8 cellular contexts compared by ENCODE assay signal in the genomic region with DNA sequence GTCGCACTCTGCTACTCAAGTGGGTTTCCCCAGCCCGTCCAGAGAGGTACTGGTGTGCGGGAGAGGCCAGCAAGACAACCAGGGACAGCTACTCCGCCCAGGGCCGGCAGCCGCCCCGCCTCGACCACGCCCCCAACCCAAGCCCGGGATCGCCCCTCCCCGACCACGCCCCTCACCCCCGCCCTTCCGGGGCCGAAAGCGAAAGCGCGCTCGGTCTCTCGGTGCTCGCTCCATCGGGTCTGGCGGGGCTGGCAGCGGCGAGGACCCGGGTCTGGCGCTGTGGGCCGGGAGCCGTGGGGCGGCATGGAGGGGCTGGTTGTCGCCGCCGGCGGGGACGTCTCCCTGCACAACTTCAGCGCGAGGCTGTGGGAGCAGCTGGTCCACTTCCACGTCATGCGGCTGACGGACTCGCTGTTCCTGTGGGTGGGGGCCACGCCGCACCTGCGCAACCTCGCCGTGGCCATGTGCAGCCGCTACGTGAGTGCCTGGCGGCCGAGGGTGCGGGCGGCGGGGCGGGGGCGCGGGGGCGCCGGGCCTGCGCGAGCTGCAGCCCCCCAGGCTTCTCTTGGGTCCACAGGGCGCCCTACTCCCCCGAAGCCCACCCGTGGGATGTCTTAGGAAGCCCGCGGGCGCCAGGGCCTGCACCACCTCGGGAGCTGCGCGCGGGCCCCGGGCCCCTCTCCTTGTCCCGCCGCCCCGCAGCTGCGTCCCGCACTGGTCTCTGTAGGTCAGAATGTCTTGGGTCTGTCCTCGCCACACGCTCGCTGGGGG. TPM values are rescaled to one million over a fixed set of nuclear protein-coding genes. Genes with fewer than 3 reads are reported as not detected.
A peak's percentile ranks its signal among the peaks of the same experiment; 100 is the strongest.
DNase-seq lines count a peak whose midpoint lies in the region; ATAC-seq, FAIRE-seq and TF ChIP-seq lines count a peak whose summit lies in the region.

TSS of gene PSMG4 (plus strand) at position 228 of the 771 bp plus-strand sequence. CDS start at position 304, 76 bp downstream.

- H4K5ac ChIP-seq in IMR-90 (ENCODE audit: low read depth, low read length) = peak within 1 kb of the TSS; percentile 62

- DNase-seq in D721Med (ENCODE audit: insufficient read length, low spot score) = peak; percentile 92
- peak; percentile 82 for DNase-seq in IMR-90
- DNase-seq in activated T-cell treated with anti-CD3 and anti-CD28 coated beads for 1 hour (ENCODE audit: low read depth) = peak; percentile 96
- peak; percentile 97 for DNase-seq in epidermal melanocyte (ENCODE audit: insufficient read length, low spot score)
- peak; percentile 89 to 90 for DNase-seq in stimulated activated CD8-positive, alpha-beta memory T cell treated with anti-CD3 and anti-CD28 coated beads, Interleukin-2, amount 100 ng/mL, for 1 hour (ENCODE audit: low read depth in 2 of 2)

- POLR2A ChIA-PET in IMR-90 (lab: Charles Lee; ENCODE audit: unreplicated experiment) = interaction anchor here (0.6 kb wide), 1 partner anchor 133 kb away, joined by 12 read pairs; no protein-coding TSS in a partner anchor

- H2AK9ac ChIP-seq in IMR-90 (replicated peaks; ENCODE audit: low read depth, low read length, poor library complexity) = peak within 1 kb of the TSS; percentile 84

- in situ Hi-C loops in IMR-90 (cut with MboI; ENCODE audit: low sequenced_read_pairs) = loop anchor here (10.0 kb wide), 1 partner anchor 264 kb away; the partner anchor contains the start of gene NQO2

- H3K14ac ChIP-seq in IMR-90 (replicated peaks; ENCODE audit: low read depth, low read length) = peak within 1 kb of the TSS; percentile 76

- intact Hi-C loops in IMR-90 (cut with micrococcal nuclease) = loop anchor here (2.0 to 5.0 kb wide), 3 partner anchors 102 to 192 kb away; partner anchors contain the start of genes RIPK1 and TUBB2A

- CTCF ChIA-PET in IMR-90 (lab: Yijun Ruan, JAX) = interaction anchor here (1.2 kb wide), 1 partner anchor 133 kb away, joined by 4 read pairs; no protein-coding TSS in a partner anchor

- H2BK15ac ChIP-seq in IMR-90 (ENCODE audit: low read depth, low read length) = no peak within 1 kb of the TSS

- H3K4me2 ChIP-seq in IMR-90 (ENCODE audit: low read depth, low read length) = peak within 1 kb of the TSS; percentile 91
- H3K4me2 ChIP-seq in OCI-LY3 (ENCODE audit: low read length) = peak within 1 kb of the TSS; percentile 95

- H2BK5ac ChIP-seq in IMR-90 (ENCODE audit: low read depth, low read length, poor library complexity, severe bottlenecking) = peak within 1 kb of the TSS; percentile 84

- H3K9me3 ChIP-seq in IMR-90 (ENCODE audit: control insufficient read depth, insufficient read depth, low read length) (no peaks in the 10 kb centered on the region), OCI-LY3 (ENCODE audit: insufficient read depth, low read length) (no peaks in the 10 kb centered on the region), mononuclear cell (ENCODE audit: low read depth, low read length) (no peaks in the 10 kb centered on the region)

- H3K79me1 ChIP-seq in IMR-90 (ENCODE audit: low read depth in 1 of 2, low read length in 2 of 2) = peaks cover 21 to 43% of the 10 kb centered on the region in 2 experiments; a peak in 3 of 4 replicates

- H3K9me1 ChIP-seq in IMR-90 (ENCODE audit: insufficient read depth, low read length) = peaks cover 3% of the 10 kb centered on the region; the same call in 1 of the 2 replicates

- H3K18ac ChIP-seq in IMR-90 (ENCODE audit: low read depth, low read length) = peak within 1 kb of the TSS; percentile 49; the same call in 1 of the 2 replicates

- H3K56ac ChIP-seq in IMR-90 (ENCODE audit: extremely low read depth, insufficient read depth, low read length) = peak within 1 kb of the TSS; percentile 76

- peak within 1 kb of the TSS; percentile 92 for H3K23ac ChIP-seq in IMR-90 (ENCODE audit: low read depth, low read length)

- dilution Hi-C loops in IMR-90 (cut with HindIII; ENCODE audit: low sequenced_read_pairs, unreplicated experiment) = no loop called here

- no peak within 1 kb of the TSS for H2BK20ac ChIP-seq in IMR-90 (ENCODE audit: low read depth, low read length)

- H4K20me1 ChIP-seq in IMR-90 (ENCODE audit: insufficient read depth, low read length) = peaks cover 28% of the 10 kb centered on the region
- no peaks in the 10 kb centered on the region; the same call in 1 of the 2 replicates for H4K20me1 ChIP-seq in OCI-LY3 (ENCODE audit: insufficient read depth, low read length)

- peak within 1 kb of the TSS; percentile 88 for H3K9ac ChIP-seq in IMR-90 (ENCODE audit: low read depth, low read length)
- peak within 1 kb of the TSS; percentile 93 for H3K9ac ChIP-seq in OCI-LY3 (ENCODE audit: low read length)

- H3K4me1 ChIP-seq in IMR-90 (ENCODE audit: control insufficient read depth, insufficient read depth, low read length) (peaks cover 3% of the 10 kb centered on the region; the same call in 1 of the 2 replicates), OCI-LY3 (ENCODE audit: low read length) (peaks cover 10% of the 10 kb centered on the region), mononuclear cell (ENCODE audit: insufficient read depth, low read length) (peaks cover 40% of the 10 kb centered on the region)

- TF ChIP-seq POLR2A in IMR-90 (IDR thresholded peaks at IDR 0.05; ENCODE audit: low read depth, low read length) = peak; percentile 61

- 0% methylated on average over 30 of the region's 80 CpGs; no CpG with 5 or more reads in 1 of the 2 experiments for WGBS in IMR-90 (ENCODE audit: extremely low coverage in 2 of 2, insufficient read length in 1 of 2), 2 experiments

- no peak for FAIRE-seq in D721Med (lab: Jason Lieb, UNC)

- TF ChIP-seq CTCF in D721Med (IDR thresholded peaks at IDR 0.05; ENCODE audit: insufficient read depth, missing control alignments) = no peak
- TF ChIP-seq CTCF in IMR-90 (conservative IDR thresholded peaks at IDR 0.05; ENCODE audit: low read depth, low read length) = no peak
- TF ChIP-seq CTCF in OCI-LY3 (IDR thresholded peaks at IDR 0.05; ENCODE audit: low read depth, low read length) = no peak

- H3K27ac ChIP-seq in IMR-90 (ENCODE audit: insufficient read depth, low read length) = peak within 1 kb of the TSS; percentile 85
- peak within 1 kb of the TSS; percentile 53 for H3K27ac ChIP-seq in OCI-LY3 (ENCODE audit: low read length)

- BruUV-seq in IMR-90 (replicated peaks; lab: Mats Ljungman, UMichigan) = no TSS peak

- peak within 1 kb of the TSS in 1 of 2 experiments; percentile 91; a peak in 3 of 4 replicates for H4K8ac ChIP-seq in IMR-90 (ENCODE audit: low read depth in 2 of 2, low read length in 2 of 2)

- peak within 1 kb of the TSS; percentile 73 for H2AK5ac ChIP-seq in IMR-90 (ENCODE audit: low read depth, low read length)

- H3K4me3 ChIP-seq in IMR-90 (ENCODE audit: insufficient read depth, low read depth, low read length) = peak within 1 kb of the TSS; percentile 99
- peak within 1 kb of the TSS; percentile 98 for H3K4me3 ChIP-seq in OCI-LY3 (ENCODE audit: low read length)
- H3K4me3 ChIP-seq in mononuclear cell (ENCODE audit: low read length) = peak within 1 kb of the TSS; percentile 75

- H2AFZ ChIP-seq in IMR-90 (replicated peaks; ENCODE audit: low read length, poor library complexity) = peak within 1 kb of the TSS; percentile 98
- H2AFZ ChIP-seq in OCI-LY3 (ENCODE audit: low read depth, low read length) = no peak within 1 kb of the TSS; the same call in 1 of the 2 replicates

- ATAC-seq in GM21526 (IDR thresholded peaks at IDR 0.05; ENCODE audit: low FRiP score, unreplicated experiment) (peak; percentile 69), IMR-90 (ENCODE audit: low read depth) (peak; percentile 96)

- H4K91ac ChIP-seq in IMR-90 (ENCODE audit: insufficient read depth, low read depth, low read length) = peak within 1 kb of the TSS; percentile 69

- H3K27me3 ChIP-seq in IMR-90 (ENCODE audit: control insufficient read depth, insufficient read depth, low read length) (peaks cover 1% of the 10 kb centered on the region; the same call in 1 of the 2 replicates), OCI-LY3 (ENCODE audit: low read depth, low read length) (no peaks in the 10 kb centered on the region), mononuclear cell (ENCODE audit: insufficient read depth, low read length) (no peaks in the 10 kb centered on the region)

- H3K4ac ChIP-seq in IMR-90 (ENCODE audit: low read depth, low read length) = peak within 1 kb of the TSS; percentile 87

- H3K36me3 ChIP-seq in IMR-90 (ENCODE audit: control insufficient read depth, insufficient read depth, low read length) (peaks cover 4% of the 10 kb centered on the region), OCI-LY3 (replicated peaks; ENCODE audit: low read depth, low read length) (peaks cover 6% of the 10 kb centered on the region)

- no peak for TF ChIP-seq RAD21 in IMR-90 (IDR thresholded peaks at IDR 0.05; ENCODE audit: low read length)

- peak within 1 kb of the TSS; percentile 38; the same call in 1 of the 2 replicates for H2BK120ac ChIP-seq in IMR-90 (ENCODE audit: low read depth, low read length)

- H3K79me2 ChIP-seq in OCI-LY3 (ENCODE audit: low read length) = peaks cover 51% of the 10 kb centered on the region

TF ChIP-seq in IMR-90, 13 proteins besides CTCF, POLR2A, EP300 and RAD21:
- TF ChIP-seq MAFK (IDR thresholded peaks at IDR 0.05; ENCODE audit: low read depth, low read length) (no peak), CHD1 (IDR thresholded peaks at IDR 0.05; ENCODE audit: low read depth, low read length) (no peak), MAZ (IDR thresholded peaks at IDR 0.05; ENCODE audit: borderline replicate concordance, low read depth, low read length) (peak; percentile 94), MXI1 (IDR thresholded peaks at IDR 0.05; ENCODE audit: borderline replicate concordance, low read depth, low read length) (peak; percentile 92), SMC3 (IDR thresholded peaks at IDR 0.05; ENCODE audit: low read depth, low read length) (peak; percentile 16; the same call in 1 of the 2 replicates)
TF ChIP-seq in IMR-90: peak in this region for 3.

RNA-seq across cellular contexts. Expression of gene PSMG4, which starts in this region (rescaled TPM):
- total RNA-seq in IMR-90 (2012; rRNA removed) (5.6 and 6.7 TPM in 2 replicates), mononuclear cell (11.8 TPM)
- polyA plus RNA-seq in IMR-90 (2012; rRNA removed) = 13.4 and 17.7 TPM in 2 replicates
- polyA plus RNA-seq in IMR-90 (2012; cell fraction: cytosol; rRNA removed) = 34.8 and 53.3 TPM in 2 replicates
- polyA plus RNA-seq in IMR-90 (2012; cell fraction: nucleus; rRNA removed; ENCODE audit: low replicate concordance) = 16.6 and 24.3 TPM in 2 replicates

Comparison
In these comparisons a context has a peak if more than half of its experiments do, and no peak if none do; other contexts are left out.
1. Peak in every context shown above with its lines: DNase-seq, ATAC-seq, H3K4me3 ChIP-seq and H3K27ac ChIP-seq.